8 cellular contexts compared by ENCODE assay signal in genomic region chr2:229431331-229431954, GRCh38.
DNase-seq lines count a peak whose midpoint lies in the region; ATAC-seq, FAIRE-seq and TF ChIP-seq lines count a peak whose summit lies in the region.

No MANE protein-coding gene starts in this region.

- intact Hi-C loops in CD4-positive, alpha-beta memory T cell (cut with micrococcal nuclease), result no loop called here

- peaks cover 3 to 5% of the 10 kb centered on the region in 2 donors for H3K27me3 Mint-ChIP-seq in CD4-positive, alpha-beta memory T cell

- H3K27ac Mint-ChIP-seq in CD4-positive, alpha-beta memory T cell, result no peak overlapping the region

- H3K4me1 Mint-ChIP-seq in CD4-positive, alpha-beta memory T cell, result no peaks in the 10 kb centered on the region

- H3K36me3 Mint-ChIP-seq in CD4-positive, alpha-beta memory T cell, result no peaks in the 10 kb centered on the region

- peak; percentile 84 for FAIRE-seq in islet of Langerhans (lab: Jason Lieb, UNC)

- H3K4me3 Mint-ChIP-seq in CD4-positive, alpha-beta memory T cell, result no peak overlapping the region

- H3K36me3 ChIP-seq in CD4-positive, alpha-beta memory T cell (ENCODE audit: insufficient read depth, low read length), result no peaks in the 10 kb centered on the region

- POLR2A ChIA-PET in CD4-positive, alpha-beta memory T cell (lab: Charles Lee; ENCODE audit: partially characterized antibody), result no interaction called here

- no peaks in the 10 kb centered on the region for H3K27me3 ChIP-seq in CD4-positive, alpha-beta memory T cell (ENCODE audit: insufficient read depth, low read length)

- ATAC-seq in HG02642 (IDR thresholded peaks at IDR 0.05; ENCODE audit: poor library complexity, unreplicated experiment), result no peak

- H3K9me3 ChIP-seq in CD4-positive, alpha-beta memory T cell (ENCODE audit: control insufficient read depth in 1 of 2, low read length in 2 of 2), result no peaks in the 10 kb centered on the region

- TF ChIP-seq CTCF in LNCaP clone FGC (IDR thresholded peaks at IDR 0.05; ENCODE audit: control insufficient read depth, extremely low read depth, insufficient read depth), result peak; percentile 44
- TF ChIP-seq CTCF in WI38 (IDR thresholded peaks at IDR 0.05; ENCODE audit: low read depth, low read length), result peak; percentile 17; the same call in 1 of the 2 replicates

- peaks cover 0 to 6% (median 0%) of the 10 kb centered on the region in 8 donors for H3K9me3 Mint-ChIP-seq in CD4-positive, alpha-beta memory T cell

- H3K4me1 ChIP-seq in CD4-positive, alpha-beta memory T cell (ENCODE audit: insufficient read depth, low read length), result no peaks in the 10 kb centered on the region

- DNase-seq in DMS79 (lab: John Stamatoyannopoulos, UW) (peak; percentile 9), LNCaP clone FGC (ENCODE audit: low read depth) (peak; percentile 19)
- DNase-seq in activated CD4-positive, CD25-positive, alpha-beta regulatory T cell (lab: John Stamatoyannopoulos, UW), result no peak
- no peak for DNase-seq in stimulated activated CD4-positive, alpha-beta T cell treated with anti-CD3 and anti-CD28 coated beads, Interleukin-4, amount 100 ng/mL, for 24 hours
- DNase-seq in CD4-positive, alpha-beta memory T cell, result no peak

- H3K4me3 ChIP-seq in LNCaP clone FGC (ENCODE audit: low read depth, low read length) (no peak overlapping the region), WI38 (ENCODE audit: low read depth, low read length) (no peak overlapping the region)
- no peak overlapping the region for H3K4me3 ChIP-seq in CD4-positive, alpha-beta memory T cell (ENCODE audit: low read length in 2 of 2)

- CTCF ChIA-PET in CD4-positive, alpha-beta memory T cell (lab: Charles Lee; ENCODE audit: partially characterized antibody), result no interaction called here

- no peak overlapping the region for H3K27ac ChIP-seq in CD4-positive, alpha-beta memory T cell (ENCODE audit: low read depth, low read length)

Comparison
In these comparisons a context has a peak if more than half of its experiments do, and no peak if none do; other contexts are left out.
1. DNase-seq: peak in DMS79 (single experiment) and LNCaP clone FGC (single experiment); none in activated CD4-positive, CD25-positive, alpha-beta regulatory T cell (0 of 4), stimulated activated CD4-positive, alpha-beta T cell treated with anti-CD3 and anti-CD28 coated beads, Interleukin-4, amount 100 ng/mL, for 24 hours (single experiment) and CD4-positive, alpha-beta memory T cell (0 of 5).